7 cellular contexts compared by ENCODE assay signal in the genomic region with DNA sequence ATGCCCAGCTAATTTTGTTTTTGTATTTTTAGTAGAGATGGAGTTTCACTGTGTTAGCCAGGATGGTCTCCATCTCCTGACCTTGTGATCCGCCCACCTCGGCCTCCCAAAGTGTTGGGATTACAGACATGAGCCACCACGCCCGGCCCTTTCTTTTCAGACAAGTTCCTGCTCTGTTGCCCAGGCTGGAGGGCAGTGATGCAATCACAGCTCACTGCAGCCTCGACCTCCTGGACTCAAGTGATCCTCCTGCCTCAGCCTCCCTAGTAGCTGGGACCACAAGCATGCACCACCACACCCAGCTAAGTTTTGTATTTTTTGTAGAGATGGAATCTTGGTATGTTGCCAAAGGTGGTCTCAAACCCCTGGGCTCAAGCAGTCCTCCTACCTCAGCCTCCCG. TPM values are rescaled to one million over a fixed set of nuclear protein-coding genes. Genes with fewer than 3 reads are reported as not detected.
"Had no signal": no experiment of that assay in that cellular context is flagged by ENCODE, and none has a peak within 500 bp of the region (broad histone marks: within the 10 kb centered on the region; RNA-seq: fewer than 3 reads in every experiment).

No MANE protein-coding gene starts in this region.

RNA-seq across cellular contexts. Expression of a gene that starts 10.9 kb away (rescaled TPM):
- total RNA-seq: activated T-helper 2 cell treated with anti-CD3 and anti-CD28 coated beads, Interferon-gamma antibody, Interleukin-2, Interleukin-4, amounts not matched to agents 10 μg/mL and 5 μg/mL and 100 μg/mL, durations not matched to agents 14 hours and 24 hours and 36 hours; ascending aorta; frontal cortex; T-helper 1 cell treated with Interleukin-12 subunit alpha and Interleukin-12 subunit beta and Interleukin-4 antibody, amounts not matched to agents 30 ng/mL and 1 ng/mL, for 36 hours; tibial nerve had no signal

RNA-seq across cellular contexts. Expression of a gene that starts 19.1 kb away (rescaled TPM):
- total RNA-seq: activated T-helper 2 cell treated with anti-CD3 and anti-CD28 coated beads, Interferon-gamma antibody, Interleukin-2, Interleukin-4, amounts not matched to agents 10 μg/mL and 5 μg/mL and 100 μg/mL, durations not matched to agents 14 hours and 24 hours and 36 hours; ascending aorta; frontal cortex; left lobe of liver; T-helper 1 cell treated with Interleukin-12 subunit alpha and Interleukin-12 subunit beta and Interleukin-4 antibody, amounts not matched to agents 30 ng/mL and 1 ng/mL, for 36 hours; tibial nerve; uterus had no signal
